10 cellular contexts compared by ENCODE assay signal in genomic region chr3:149401215-149401925, GRCh38. TPM values are rescaled to one million over a fixed set of nuclear protein-coding genes. Genes with fewer than 3 reads are reported as not detected.
DNase-seq lines count a peak whose midpoint lies in the region; ATAC-seq and TF ChIP-seq lines count a peak whose summit lies in the region.
"Had no signal": no experiment of that assay in that cellular context is flagged by ENCODE, and none has a peak within 500 bp of the region (broad histone marks: within the 10 kb centered on the region; RNA-seq: fewer than 3 reads in every experiment).

No MANE protein-coding gene starts in this region.

- TF ChIP-seq POLR2A in IMR-90 (IDR thresholded peaks at IDR 0.05; ENCODE audit: low read depth, low read length) = no peak
- no peak for TF ChIP-seq POLR2A in thyroid gland (IDR thresholded peaks at IDR 0.05)

- H3K4me1 Mint-ChIP-seq in CD14-positive monocyte = peaks cover 4% of the 10 kb centered on the region

- no peaks in the 10 kb centered on the region for H3K27me3 ChIP-seq in IMR-90 (ENCODE audit: control insufficient read depth, insufficient read depth, low read length)
- no peaks in the 10 kb centered on the region for H3K27me3 ChIP-seq in adipocyte (replicated peaks; ENCODE audit: control insufficient read depth, insufficient read depth, low read length)
- H3K27me3 ChIP-seq in thyroid gland = no peaks in the 10 kb centered on the region

- no peak overlapping the region for H3K9ac ChIP-seq in IMR-90 (ENCODE audit: low read depth, low read length)
- H3K9ac ChIP-seq in adipocyte (ENCODE audit: low read length) = peak overlapping the region; percentile 36

- H2AFZ ChIP-seq in IMR-90 (replicated peaks; ENCODE audit: low read length, poor library complexity) = no peak overlapping the region

- H4K5ac ChIP-seq in IMR-90 (ENCODE audit: low read depth, low read length) = peak overlapping the region; percentile 88

- POLR2A ChIA-PET in IMR-90 (lab: Charles Lee; ENCODE audit: unreplicated experiment) = no interaction called here

- no peaks in the 10 kb centered on the region for H4K20me1 ChIP-seq in IMR-90 (ENCODE audit: insufficient read depth, low read length)

- in situ Hi-C loops in IMR-90 (cut with MboI; ENCODE audit: low sequenced_read_pairs) = no loop called here

- peak overlapping the region; percentile 62 to 64; a peak in 2 of 4 replicates for H4K8ac ChIP-seq in IMR-90 (ENCODE audit: low read depth in 2 of 2, low read length in 2 of 2)

- H3K9me1 ChIP-seq in IMR-90 (ENCODE audit: insufficient read depth, low read length) = peaks cover 2% of the 10 kb centered on the region; the same call in 1 of the 2 replicates

- no peak overlapping the region for H3K4me3 Mint-ChIP-seq in CD14-positive monocyte

- H3K79me1 ChIP-seq in IMR-90 (ENCODE audit: low read depth in 1 of 2, low read length in 2 of 2) = no peaks in the 10 kb centered on the region

- H3K36me3 ChIP-seq in IMR-90 (ENCODE audit: control insufficient read depth, insufficient read depth, low read length) = no peaks in the 10 kb centered on the region
- no peaks in the 10 kb centered on the region for H3K36me3 ChIP-seq in adipocyte (ENCODE audit: control insufficient read depth, insufficient read depth, low read length, severe bottlenecking)
- H3K36me3 ChIP-seq in thyroid gland = no peaks in the 10 kb centered on the region

- no peak overlapping the region; the same call in 2 of the 3 replicates for H2BK15ac ChIP-seq in IMR-90 (ENCODE audit: low read depth, low read length)

- H3K27ac Mint-ChIP-seq in CD14-positive monocyte = peak overlapping the region in 1 of 7 donors; percentile 28

- H2AK5ac ChIP-seq in IMR-90 (ENCODE audit: low read depth, low read length) = peak overlapping the region; percentile 77

- TF ChIP-seq RAD21 in IMR-90 (IDR thresholded peaks at IDR 0.05; ENCODE audit: low read length) = no peak

- peak; percentile 90 for DNase-seq in IMR-90
- peak; percentile 78 for DNase-seq in adipocyte (ENCODE audit: low read depth)
- DNase-seq in fibroblast of villous mesenchyme (ENCODE audit: low read depth) = peak; percentile 82
- no peak for DNase-seq in thyroid gland
- no peak for DNase-seq in COLO829 (ENCODE audit: low spot score)
- DNase-seq in CD14-positive monocyte (ENCODE audit: low spot score) = no peak
- no peak for DNase-seq in glomerular visceral epithelial cell (ENCODE audit: extremely low spot score)
- DNase-seq: activated effector memory CD4-positive, alpha-beta T cell treated with Interleukin-2 at 50 U/mL for 16 hours; effector memory CD4-positive, alpha-beta T cell; retina had no signal

- H4K91ac ChIP-seq in IMR-90 (ENCODE audit: insufficient read depth, low read depth, low read length) = peak overlapping the region; percentile 80

- H3K14ac ChIP-seq in IMR-90 (replicated peaks; ENCODE audit: low read depth, low read length) = no peak overlapping the region

- peak overlapping the region; percentile 83 for H3K27ac ChIP-seq in IMR-90 (ENCODE audit: insufficient read depth, low read length)
- peak overlapping the region; percentile 49 to 82 (median 71) for H3K27ac ChIP-seq in thyroid gland

- H3K4me3 ChIP-seq in IMR-90 (ENCODE audit: insufficient read depth, low read depth, low read length) = no peak overlapping the region
- H3K4me3 ChIP-seq in adipocyte (ENCODE audit: low read length) = no peak overlapping the region
- no peak overlapping the region for H3K4me3 ChIP-seq in fibroblast of villous mesenchyme (ENCODE audit: low read depth, low read length)
- no peak overlapping the region for H3K4me3 ChIP-seq in thyroid gland (replicated peaks in 1 of 3)

- peak overlapping the region; percentile 47 for H2BK20ac ChIP-seq in IMR-90 (ENCODE audit: low read depth, low read length)

- TF ChIP-seq CTCF in IMR-90 (conservative IDR thresholded peaks at IDR 0.05; ENCODE audit: low read depth, low read length) (no peak), fibroblast of villous mesenchyme (IDR thresholded peaks at IDR 0.05; ENCODE audit: insufficient read depth, low read depth, low read length) (no peak), thyroid gland (IDR thresholded peaks at IDR 0.05) (no peak), CD14-positive monocyte (IDR thresholded peaks at IDR 0.05) (no peak)

- intact Hi-C loops in IMR-90 (cut with micrococcal nuclease) (no loop called here), thyroid gland (cut with DNase I) (no loop called here), CD14-positive monocyte (cut with micrococcal nuclease) (no loop called here)

- peak overlapping the region; percentile 82 for H3K4ac ChIP-seq in IMR-90 (ENCODE audit: low read depth, low read length)

- H2AK9ac ChIP-seq in IMR-90 (replicated peaks; ENCODE audit: low read depth, low read length, poor library complexity) = no peak overlapping the region

- H3K18ac ChIP-seq in IMR-90 (ENCODE audit: low read depth, low read length) = peak overlapping the region; percentile 93

- peak overlapping the region; percentile 98 for H2BK5ac ChIP-seq in IMR-90 (ENCODE audit: low read depth, low read length, poor library complexity, severe bottlenecking)

- ATAC-seq in IMR-90 (ENCODE audit: low read depth) = peak; percentile 88

- peak overlapping the region; percentile 86 for H2BK120ac ChIP-seq in IMR-90 (ENCODE audit: low read depth, low read length)

- no CpG with 5 or more reads among the region's 3 CpGs for WGBS in IMR-90 (ENCODE audit: extremely low coverage in 2 of 2, insufficient read length in 1 of 2), 2 experiments
- 47 to 61% methylated on average over 3 of the region's 3 CpGs for WGBS in thyroid gland, 2 donors

- dilution Hi-C loops in IMR-90 (cut with HindIII; ENCODE audit: low sequenced_read_pairs, unreplicated experiment) = no loop called here

- peaks cover 0 to 1% (median 0%) of the 10 kb centered on the region in 7 donors for H3K9me3 Mint-ChIP-seq in CD14-positive monocyte

- peaks cover 0 to 2% (median 1%) of the 10 kb centered on the region in 3 donors for H3K27me3 Mint-ChIP-seq in CD14-positive monocyte (ENCODE audit: low read depth in 3 of 3)

- no TSS peak for BruUV-seq in IMR-90 (replicated peaks; lab: Mats Ljungman, UMichigan)

- 0 out of 2 replicates have a peak overlapping the region, but pooled peaks have one; percentile 5 for H3K56ac ChIP-seq in IMR-90 (ENCODE audit: extremely low read depth, insufficient read depth, low read length)

- H3K4me1 ChIP-seq in IMR-90 (ENCODE audit: control insufficient read depth, insufficient read depth, low read length) = peaks cover 6% of the 10 kb centered on the region; the same call in 1 of the 2 replicates
- H3K4me1 ChIP-seq in adipocyte (ENCODE audit: control insufficient read depth, insufficient read depth, low read length) = peaks cover 12% of the 10 kb centered on the region
- peaks cover 7 to 12% of the 10 kb centered on the region in 2 donors for H3K4me1 ChIP-seq in thyroid gland

- H3K4me2 ChIP-seq in IMR-90 (ENCODE audit: low read depth, low read length) = peak overlapping the region; percentile 7; the same call in 1 of the 2 replicates

- no peaks in the 10 kb centered on the region for H3K36me3 Mint-ChIP-seq in CD14-positive monocyte

- no peak overlapping the region for H3K23ac ChIP-seq in IMR-90 (ENCODE audit: low read depth, low read length)

- H3K9me3 ChIP-seq in IMR-90 (ENCODE audit: control insufficient read depth, insufficient read depth, low read length) = no peaks in the 10 kb centered on the region
- H3K9me3 ChIP-seq in adipocyte (ENCODE audit: control insufficient read depth, low read length) = no peaks in the 10 kb centered on the region
- H3K9me3 ChIP-seq in thyroid gland = no peaks in the 10 kb centered on the region

- CTCF ChIA-PET in IMR-90 (lab: Yijun Ruan, JAX) = interaction anchor here (0.6 to 1.0 kb wide), 2 partner anchors 19 to 60 kb away, joined by 3 to 4 read pairs; no protein-coding TSS in a partner anchor

TF ChIP-seq in IMR-90, 13 proteins besides CTCF, POLR2A, EP300 and RAD21 (continues in another document):
- no peak for TF ChIP-seq MXI1 (IDR thresholded peaks at IDR 0.05; ENCODE audit: borderline replicate concordance, low read depth, low read length)
- peak; percentile 59 for TF ChIP-seq BHLHE40 (IDR thresholded peaks at IDR 0.05; ENCODE audit: low read depth, low read length)
- no peak for TF ChIP-seq USF2 (IDR thresholded peaks at IDR 0.05; ENCODE audit: low read depth, low read length)
- no peak for TF ChIP-seq SMC3 (IDR thresholded peaks at IDR 0.05; ENCODE audit: low read depth, low read length)
- TF ChIP-seq CHD1 (IDR thresholded peaks at IDR 0.05; ENCODE audit: low read depth, low read length) = no peak
- TF ChIP-seq MAFK (IDR thresholded peaks at IDR 0.05; ENCODE audit: low read depth, low read length) = peak; percentile 58
- TF ChIP-seq CEBPB (IDR thresholded peaks at IDR 0.05; ENCODE audit: low read depth, low read length) = peak; percentile 99
- peak; percentile 87 for TF ChIP-seq FOS (IDR thresholded peaks at IDR 0.05; ENCODE audit: low read depth, low read length)
- TF ChIP-seq NFE2L2 (IDR thresholded peaks at IDR 0.05; ENCODE audit: low read depth, low read length) = no peak
- TF ChIP-seq MAZ (IDR thresholded peaks at IDR 0.05; ENCODE audit: borderline replicate concordance, low read depth, low read length) = no peak
- no peak for TF ChIP-seq RFX5 (IDR thresholded peaks at IDR 0.05; ENCODE audit: low read depth, low read length)
- TF ChIP-seq RCOR1 (IDR thresholded peaks at IDR 0.05; ENCODE audit: insufficient replicate concordance, low read length) = no peak

RNA-seq across cellular contexts. Expression of gene TM4SF1, which starts 23.9 kb away (rescaled TPM):
- 232 and 366 TPM in 2 replicates for total RNA-seq in IMR-90 (2012; rRNA removed)
- 302 and 364 TPM in 2 replicates for polyA plus RNA-seq in IMR-90 (2012; rRNA removed)
- polyA plus RNA-seq in IMR-90 (2012; cell fraction: cytosol; rRNA removed) = 212 and 271 TPM in 2 replicates
- 340 and 869 TPM in 2 replicates for polyA plus RNA-seq in IMR-90 (2012; cell fraction: nucleus; rRNA removed; ENCODE audit: low replicate concordance)
- 52.2 and 80.3 TPM in 2 replicates for total RNA-seq in fibroblast of villous mesenchyme
- total RNA-seq in thyroid gland = 100 to 1,000 TPM in 1 of 4 donors, 10 to 100 TPM in 3; 32.4 to 244 (median 79.3) TPM
- polyA plus RNA-seq in CD14-positive monocyte = not detected

Comparison
In these comparisons a context has a peak if more than half of its experiments do, and no peak if none do; other contexts are left out.
1. DNase-seq: peak in IMR-90 (single experiment), adipocyte (single experiment) and fibroblast of villous mesenchyme (single experiment); none in thyroid gland (0 of 2), COLO829 (single experiment), CD14-positive monocyte (single experiment) and glomerular visceral epithelial cell (single experiment).